In genomic region chr14:73757876-73758391, GRCh38 we compare ENCODE assay signal across 8 cellular contexts. TPM values are rescaled to one million over a fixed set of nuclear protein-coding genes. Genes with fewer than 3 reads are reported as not detected.
DNase-seq lines count a peak whose midpoint lies in the region; ATAC-seq, FAIRE-seq and TF ChIP-seq lines count a peak whose summit lies in the region.

No MANE protein-coding gene starts in this region.

- peaks cover 37% of the 10 kb centered on the region for H3K36me3 Mint-ChIP-seq in activated CD4-positive, alpha-beta T cell treated with anti-CD3 and anti-CD28 coated beads, Interleukin-2, amount 10 ng/mL, durations not matched to agents 7 days and 5 days (ENCODE audit: low read depth)
- H3K36me3 Mint-ChIP-seq in activated naive CD8-positive, alpha-beta T cell treated with anti-CD3 and anti-CD28 coated beads, Interleukin-2, amount 10 ng/mL, durations not matched to agents 7 days and 5 days: peaks cover 9% of the 10 kb centered on the region

- no peak for TF ChIP-seq RAD21 in HepG2 (CRISPR knock-in tag; IDR thresholded peaks at IDR 0.05)

- peak overlapping the region; percentile 74 for H3K9ac ChIP-seq in HepG2 (ENCODE audit: insufficient read depth, low read depth, low read length)

- peak overlapping the region; percentile 95 for H3K27ac Mint-ChIP-seq in activated CD4-positive, alpha-beta T cell treated with anti-CD3 and anti-CD28 coated beads, Interleukin-2, amount 10 ng/mL, durations not matched to agents 7 days and 5 days
- peak overlapping the region; percentile 93 for H3K27ac Mint-ChIP-seq in activated naive CD8-positive, alpha-beta T cell treated with anti-CD3 and anti-CD28 coated beads, Interleukin-2, amount 10 ng/mL, durations not matched to agents 7 days and 5 days

- peaks cover 86% of the 10 kb centered on the region for H3K79me2 ChIP-seq in HepG2 (ENCODE audit: insufficient read depth, low read length)

- TF ChIP-seq POLR2A in HepG2 (IDR thresholded peaks at IDR 0.05; ENCODE audit: insufficient read depth in 1 of 2, low read depth in 2 of 2, low read length in 2 of 2): no peak

- POLR2A ChIA-PET in activated CD4-positive, alpha-beta T cell treated with anti-CD3 and anti-CD28 coated beads, Interleukin-2, amount 10 ng/mL, durations not matched to agents 7 days and 5 days (lab: Charles Lee): interaction anchor here (0.8 to 3.2 kb wide), 5 partner anchors 13 to 42 kb away, joined by 3 to 14 read pairs (median 5); no protein-coding TSS in a partner anchor
- POLR2A ChIA-PET in activated naive CD8-positive, alpha-beta T cell treated with anti-CD3 and anti-CD28 coated beads, Interleukin-2, amount 10 ng/mL, durations not matched to agents 7 days and 5 days (lab: Charles Lee): interaction anchor here (0.8 to 12.6 kb wide), 10 partner anchors 8 to 189 kb away, joined by 3 to 286 read pairs (median 18); partner anchors contain the start of genes ACOT2, PNMA1 and ZNF410
- POLR2A ChIA-PET in HepG2 (lab: Yijun Ruan, JAX): interaction anchor here (0.5 to 5.0 kb wide), 11 partner anchors 8 to 765 kb away, joined by 3 to 115 read pairs (median 8); partner anchors contain the start of genes ACOT2, PNMA1 and PTGR2

- H3K36me3 ChIP-seq in HepG2 (replicated peaks in 1 of 2; ENCODE audit: control insufficient read depth in 1 of 2, insufficient read depth in 2 of 2, low read length in 2 of 2): no peaks in the 10 kb centered on the region; a peak in 1 of 5 replicates
- H3K36me3 ChIP-seq in thoracic aorta: no peaks in the 10 kb centered on the region

- no peak overlapping the region for H2AFZ ChIP-seq in HepG2 (ENCODE audit: low read length)

- H3K9me3 ChIP-seq in HepG2 (ENCODE audit: low read length) (no peaks in the 10 kb centered on the region), thoracic aorta (no peaks in the 10 kb centered on the region)

- TF ChIP-seq EP300 in HepG2 (IDR thresholded peaks at IDR 0.05; ENCODE audit: low read depth in 2 of 2, low read length in 2 of 2) (no peak), HepG2 (CRISPR knock-in tag; IDR thresholded peaks at IDR 0.05; ENCODE audit: borderline replicate concordance) (no peak)

- H3K4me3 ChIP-seq in HepG2 (replicated peaks in 1 of 3; ENCODE audit: insufficient read depth in 1 of 3, low read depth in 2 of 3, low read length in 3 of 3): peak overlapping the region; percentile 19 to 83 (median 79)
- H3K4me3 ChIP-seq in thoracic aorta: peak overlapping the region; percentile 88

- FAIRE-seq in HepG2 (lab: Jason Lieb, UNC): no peak

- H3K4me1 ChIP-seq in HepG2 (ENCODE audit: insufficient read depth, low read length): peaks cover 86% of the 10 kb centered on the region
- peaks cover 77 to 86% of the 10 kb centered on the region in 2 donors for H3K4me1 ChIP-seq in thoracic aorta (ENCODE audit: control insufficient read depth in 1 of 2, low read depth in 2 of 2)

- TSS peak; percentile 46 for BruUV-seq in HepG2 (replicated peaks; lab: Mats Ljungman, UMichigan)

- CTCF ChIA-PET in activated CD4-positive, alpha-beta T cell treated with anti-CD3 and anti-CD28 coated beads, Interleukin-2, amount 10 ng/mL, durations not matched to agents 7 days and 5 days (lab: Charles Lee): interaction anchor here (0.7 to 8.9 kb wide), 15 partner anchors 9 to 249 kb away, joined by 3 to 102 read pairs (median 5); no protein-coding TSS in a partner anchor
- CTCF ChIA-PET in HepG2 (lab: Yijun Ruan, JAX; ENCODE audit: low intra/inter-chr PET ratio, low total read pairs): interaction anchor here (1.8 kb wide), 1 partner anchor 29 kb away, joined by 8 read pairs; no protein-coding TSS in a partner anchor

- DNase-seq in activated CD4-positive, alpha-beta T cell treated with anti-CD3 and anti-CD28 coated beads, Interleukin-2, amount 10 ng/mL, durations not matched to agents 7 days and 5 days: no peak
- DNase-seq in activated CD4-positive, alpha-beta T cell treated with anti-CD3 and anti-CD28 coated beads, Interleukin-2, amount 50 U/mL, for 48 hours: no peak
- DNase-seq in activated naive CD8-positive, alpha-beta T cell treated with anti-CD3 and anti-CD28 coated beads, Interleukin-2, amount 10 ng/mL, durations not matched to agents 7 days and 5 days: no peak
- DNase-seq in HepG2 (ENCODE audit: low spot score) (no peak), thoracic aorta (ENCODE audit: low spot score) (no peak), medulla oblongata (ENCODE audit: extremely low spot score) (no peak), RKO (ENCODE audit: low spot score) (no peak)

- peaks cover 27% of the 10 kb centered on the region for H4K20me1 ChIP-seq in HepG2 (ENCODE audit: insufficient read depth, low read length)

- H3K27ac ChIP-seq in HepG2 (ENCODE audit: extremely low read length, insufficient read depth, low read length) (peak overlapping the region; percentile 95), thoracic aorta (peak overlapping the region; percentile 97 to 99)

- H3K4me2 ChIP-seq in HepG2 (ENCODE audit: low read depth, low read length): peak overlapping the region; percentile 91

- intact Hi-C loops in HepG2 (cut with micrococcal nuclease; ENCODE audit: unreplicated experiment): loop anchor here (1.0 to 2.0 kb wide), 2 partner anchors 29 to 30 kb away; no protein-coding TSS in a partner anchor

- no peaks in the 10 kb centered on the region for H3K27me3 Mint-ChIP-seq in activated CD4-positive, alpha-beta T cell treated with anti-CD3 and anti-CD28 coated beads, Interleukin-2, amount 10 ng/mL, durations not matched to agents 7 days and 5 days
- no peaks in the 10 kb centered on the region for H3K27me3 Mint-ChIP-seq in activated naive CD8-positive, alpha-beta T cell treated with anti-CD3 and anti-CD28 coated beads, Interleukin-2, amount 10 ng/mL, durations not matched to agents 7 days and 5 days

- H3K4me3 Mint-ChIP-seq in activated CD4-positive, alpha-beta T cell treated with anti-CD3 and anti-CD28 coated beads, Interleukin-2, amount 10 ng/mL, durations not matched to agents 7 days and 5 days: peak overlapping the region; percentile 90
- peak overlapping the region; percentile 86 for H3K4me3 Mint-ChIP-seq in activated naive CD8-positive, alpha-beta T cell treated with anti-CD3 and anti-CD28 coated beads, Interleukin-2, amount 10 ng/mL, durations not matched to agents 7 days and 5 days

- 60% methylated on average over 5 of the region's 10 CpGs for WGBS in HepG2 (ENCODE audit: low lambda C conversion rate)

- in situ Hi-C loops in HepG2 (cut with HindIII; ENCODE audit: extremely low pct_ligation_motif_present, low pct_unique_long_range_greater_than_20kb): loop anchor here (10.0 kb wide), 1 partner anchor 67 kb away; no protein-coding TSS in a partner anchor

- H3K27me3 ChIP-seq in HepG2 (ENCODE audit: control insufficient read depth in 1 of 2, insufficient read depth in 2 of 2, low read length in 2 of 2) (no peaks in the 10 kb centered on the region), thoracic aorta (replicated peaks; ENCODE audit: insufficient read depth) (no peaks in the 10 kb centered on the region)

- peaks cover 82% of the 10 kb centered on the region for H3K4me1 Mint-ChIP-seq in activated CD4-positive, alpha-beta T cell treated with anti-CD3 and anti-CD28 coated beads, Interleukin-2, amount 10 ng/mL, durations not matched to agents 7 days and 5 days
- H3K4me1 Mint-ChIP-seq in activated naive CD8-positive, alpha-beta T cell treated with anti-CD3 and anti-CD28 coated beads, Interleukin-2, amount 10 ng/mL, durations not matched to agents 7 days and 5 days: peaks cover 78% of the 10 kb centered on the region

- H3K9me3 Mint-ChIP-seq in activated CD4-positive, alpha-beta T cell treated with anti-CD3 and anti-CD28 coated beads, Interleukin-2, amount 10 ng/mL, durations not matched to agents 7 days and 5 days: no peaks in the 10 kb centered on the region
- no peaks in the 10 kb centered on the region for H3K9me3 Mint-ChIP-seq in activated naive CD8-positive, alpha-beta T cell treated with anti-CD3 and anti-CD28 coated beads, Interleukin-2, amount 10 ng/mL, durations not matched to agents 7 days and 5 days

- no peak for ATAC-seq in activated naive CD8-positive, alpha-beta T cell treated with anti-CD3 and anti-CD28 coated beads, Interleukin-2, amount 10 ng/mL, durations not matched to agents 7 days and 5 days (ENCODE audit: low read depth)
- ATAC-seq in HepG2 (no peak), thoracic aorta (ENCODE audit: insufficient number of reproducible peaks, low FRiP score, low read depth) (no peak), HG02588 (IDR thresholded peaks at IDR 0.05; ENCODE audit: unreplicated experiment) (no peak)

- TF ChIP-seq CTCF in HepG2 (CRISPR knock-in tag; IDR thresholded peaks at IDR 0.05): no peak
- no peak for TF ChIP-seq CTCF in thoracic aorta (IDR thresholded peaks at IDR 0.05)

TF ChIP-seq in HepG2, 621 proteins besides CTCF, POLR2A, EP300 and RAD21 (continues in another document):
- TF ChIP-seq ZNF776 (CRISPR knock-in tag; IDR thresholded peaks at IDR 0.05) (0 out of 2 replicates have a peak, but pooled peaks have one; percentile 28), ATF1 (CRISPR knock-in tag; IDR thresholded peaks at IDR 0.05) (no peak)

RNA-seq across cellular contexts. Expression of gene PNMA1, which starts 43.8 kb away (rescaled TPM):
- 10 to 100 TPM; 23.3 to 25.9 TPM for total RNA-seq in activated CD4-positive, alpha-beta T cell treated with anti-CD3 and anti-CD28 coated beads, Interleukin-2, amount 10 ng/mL, durations not matched to agents 7 days and 5 days
- 10 to 100 TPM; 32.1 to 34.9 TPM for total RNA-seq in activated naive CD8-positive, alpha-beta T cell treated with anti-CD3 and anti-CD28 coated beads, Interleukin-2, amount 10 ng/mL, durations not matched to agents 7 days and 5 days
- 8.3 and 10.7 TPM in 2 replicates for total RNA-seq in HepG2 (2016; rRNA removed; fragmentation: Illumina TruSeq; extraction: Trizol)
- total RNA-seq in HepG2 (2016; cell fraction: cytosol; rRNA removed; fragmentation: Illumina TruSeq; extraction: Trizol; ENCODE audit: low read depth): 1.8 and 1.9 TPM in 2 replicates
- total RNA-seq in HepG2 (2016; cell fraction: insoluble cytoplasmic fraction; rRNA removed; fragmentation: Illumina TruSeq; extraction: Trizol): 8.5 and 12.1 TPM in 2 replicates
- total RNA-seq in HepG2 (2016; cell fraction: membrane; rRNA removed; fragmentation: Illumina TruSeq; extraction: Trizol): 7.8 and 8.3 TPM in 2 replicates
- 8.6 and 9.7 TPM in 2 replicates for total RNA-seq in HepG2 (2016; cell fraction: nucleus; rRNA removed; fragmentation: Illumina TruSeq; extraction: Trizol)
- polyA plus RNA-seq in HepG2 (2011; rRNA removed): 6.6 and 7.0 TPM in 2 replicates
- polyA plus RNA-seq in HepG2 (2011; cell fraction: cytosol; rRNA removed): 5.3 and 6.7 TPM in 2 replicates
- polyA plus RNA-seq in HepG2 (2011; cell fraction: nucleus; rRNA removed): 6.4 and 7.7 TPM in 2 replicates
- polyA plus RNA-seq in HepG2 (2012): 14.1 and 14.8 TPM in 2 replicates
- 2.5 and 2.9 TPM in 2 replicates for polyA plus RNA-seq in HepG2 (2016; cell fraction: cytosol; fragmentation: Illumina TruSeq; extraction: Trizol; ENCODE audit: low read depth)
- polyA plus RNA-seq in HepG2 (2016; cell fraction: insoluble cytoplasmic fraction; fragmentation: Illumina TruSeq; extraction: Trizol; ENCODE audit: low read depth): 18.3 and 20.9 TPM in 2 replicates
- polyA plus RNA-seq in HepG2 (2016; cell fraction: membrane; fragmentation: Illumina TruSeq; extraction: Trizol; ENCODE audit: low read depth): 7.0 and 8.6 TPM in 2 replicates
- polyA plus RNA-seq in HepG2 (2016; cell fraction: nucleus; fragmentation: Illumina TruSeq; extraction: Trizol; ENCODE audit: insufficient read depth, low read depth): 17.9 and 18.6 TPM in 2 replicates
- 5.1 and 5.4 TPM in 2 replicates for polyA minus RNA-seq in HepG2 (2011; rRNA and poly(A)+ RNA removed; ENCODE audit: low replicate concordance)
- polyA minus RNA-seq in HepG2 (2011; cell fraction: cytosol; rRNA and poly(A)+ RNA removed): 5.6 and 6.3 TPM in 2 replicates
- polyA minus RNA-seq in HepG2 (2011; cell fraction: nucleus; rRNA and poly(A)+ RNA removed): 4.8 and 7.0 TPM in 2 replicates
- total RNA-seq in thoracic aorta: 10 to 100 TPM; 27.3 to 37.4 TPM
